Comparison of ENCODE assay signal across 16 cellular contexts in the genomic region with DNA sequence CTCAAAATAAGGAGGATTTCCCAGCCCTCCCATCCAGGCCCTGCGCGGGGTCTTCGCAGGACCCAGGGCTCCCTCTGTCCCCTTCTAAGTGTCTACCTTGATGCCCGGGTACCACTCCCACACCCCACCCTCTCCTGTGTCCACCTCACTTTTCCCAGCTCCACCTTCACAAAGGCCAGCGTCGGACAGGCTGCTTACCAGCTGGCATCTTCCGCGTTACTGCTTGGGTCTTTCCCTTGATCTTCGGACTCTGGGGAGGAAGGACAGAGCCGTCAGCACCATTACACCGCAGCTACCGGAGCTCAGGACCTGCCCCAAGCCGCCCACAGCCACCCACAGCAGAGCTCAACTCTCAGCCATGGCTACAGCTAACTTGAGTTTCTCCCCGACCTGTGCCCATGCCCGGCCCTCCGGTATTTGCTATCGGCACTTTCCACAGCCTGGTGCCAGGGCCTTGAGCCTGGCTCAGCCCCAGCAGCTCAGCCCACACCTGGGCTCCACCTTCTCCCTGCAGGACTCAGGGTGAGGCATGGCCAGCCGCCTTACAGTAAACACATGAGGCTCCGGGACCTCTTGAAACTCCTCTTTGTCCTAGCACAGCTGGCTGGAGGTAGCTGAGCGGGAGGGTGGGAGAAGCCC. TPM values are rescaled to one million over a fixed set of nuclear protein-coding genes. Genes with fewer than 3 reads are reported as not detected.
DNase-seq lines count a peak whose midpoint lies in the region; ATAC-seq and TF ChIP-seq lines count a peak whose summit lies in the region.
"Had no signal": no experiment of that assay in that cellular context is flagged by ENCODE, and none has a peak within 500 bp of the region (broad histone marks: within the 10 kb centered on the region; RNA-seq: fewer than 3 reads in every experiment).

No MANE protein-coding gene starts in this region.

- no peaks in the 10 kb centered on the region for H3K9me3 ChIP-seq in neural progenitor cell (ENCODE audit: low read depth)
- H3K9me3 ChIP-seq in upper lobe of right lung, result no peaks in the 10 kb centered on the region
- H3K9me3 ChIP-seq in Karpas-422 (ENCODE audit: low read length), result no peaks in the 10 kb centered on the region

- peak overlapping the region; percentile 21 for H3K27ac Mint-ChIP-seq in neural progenitor cell

- no peak overlapping the region for H2AFZ ChIP-seq in neural progenitor cell (replicated peaks)
- no peak overlapping the region for H2AFZ ChIP-seq in Karpas-422 (ENCODE audit: low read length)

- no peak overlapping the region for H3K4me3 Mint-ChIP-seq in neural progenitor cell

- peaks cover under 1% of the 10 kb centered on the region for H3K36me3 Mint-ChIP-seq in neural progenitor cell
- H3K36me3 Mint-ChIP-seq: activated naive CD4-positive, alpha-beta T cell treated with anti-CD3 and anti-CD28 coated beads, Interleukin-2, amount 50 U/mL, for 72 hours had no signal

- H3K9ac ChIP-seq in neural progenitor cell (no peak overlapping the region), Karpas-422 (ENCODE audit: low read length) (no peak overlapping the region)
- H3K9ac ChIP-seq: KMS-11 had no signal

- H3K9me3 Mint-ChIP-seq in neural progenitor cell, result no peaks in the 10 kb centered on the region
- H3K9me3 Mint-ChIP-seq: activated naive CD4-positive, alpha-beta T cell treated with anti-CD3 and anti-CD28 coated beads, Interleukin-2, amount 50 U/mL, for 72 hours had no signal

- no peak overlapping the region for H3K4me3 ChIP-seq in neural progenitor cell
- H3K4me3 ChIP-seq in upper lobe of right lung, result peak overlapping the region; percentile 29
- H3K4me3 ChIP-seq in Karpas-422 (ENCODE audit: low read length), result no peak overlapping the region
- H3K4me3 ChIP-seq: SK-N-MC had no signal

- H4K20me1 ChIP-seq in neural progenitor cell (ENCODE audit: low read depth) (no peaks in the 10 kb centered on the region), Karpas-422 (ENCODE audit: insufficient read depth, low read depth, low read length) (no peaks in the 10 kb centered on the region)

- H3K79me2 ChIP-seq in neural progenitor cell (ENCODE audit: low read depth), result no peaks in the 10 kb centered on the region
- H3K79me2 ChIP-seq in Karpas-422 (ENCODE audit: low read length), result no peaks in the 10 kb centered on the region

- H3K4me1 Mint-ChIP-seq in neural progenitor cell, result no peaks in the 10 kb centered on the region

- peaks cover 2% of the 10 kb centered on the region for H3K27me3 Mint-ChIP-seq in neural progenitor cell (ENCODE audit: insufficient read depth, low read depth)

- H3K36me3 ChIP-seq in neural progenitor cell (no peaks in the 10 kb centered on the region), upper lobe of right lung (no peaks in the 10 kb centered on the region), Karpas-422 (ENCODE audit: insufficient read depth, low read length) (no peaks in the 10 kb centered on the region)
- H3K36me3 ChIP-seq: WERI-Rb-1 had no signal

- H3K4me1 ChIP-seq in foreskin keratinocyte (peaks cover 4% of the 10 kb centered on the region), neural progenitor cell (no peaks in the 10 kb centered on the region), upper lobe of right lung (peaks cover 12% of the 10 kb centered on the region), Karpas-422 (ENCODE audit: low read length) (no peaks in the 10 kb centered on the region)

- intact Hi-C loops in Right ventricle myocardium inferior (cut with DNase I), result no loop called here
- intact Hi-C loops in cardiac septum (cut with DNase I), result no loop called here
- intact Hi-C loops in upper lobe of right lung (cut with DNase I), result no loop called here

- no peaks in the 10 kb centered on the region for H3K9me2 ChIP-seq in Karpas-422 (replicated peaks; ENCODE audit: insufficient read depth, low read length)

- ATAC-seq in Right ventricle myocardium inferior (peak; percentile 14), foreskin keratinocyte (peak; percentile 24), upper lobe of right lung (peak; percentile 90), GM19463 (IDR thresholded peaks at IDR 0.05; ENCODE audit: unreplicated experiment) (no peak)
- ATAC-seq: activated naive CD4-positive, alpha-beta T cell treated with anti-CD3 and anti-CD28 coated beads, Interleukin-2, amount 50 U/mL, for 72 hours had no signal

- no peaks in the 10 kb centered on the region for H3F3A ChIP-seq in neural progenitor cell (ENCODE audit: low read depth)

- H3K4me2 ChIP-seq in neural progenitor cell (no peak overlapping the region), Karpas-422 (ENCODE audit: low read depth, low read length, poor library complexity, severe bottlenecking) (no peak overlapping the region)
- H3K4me2 ChIP-seq: KMS-11 had no signal

- peaks cover 10% of the 10 kb centered on the region for H3K27me3 ChIP-seq in foreskin keratinocyte
- H3K27me3 ChIP-seq in neural progenitor cell, result no peaks in the 10 kb centered on the region
- no peaks in the 10 kb centered on the region for H3K27me3 ChIP-seq in upper lobe of right lung
- no peaks in the 10 kb centered on the region for H3K27me3 ChIP-seq in Karpas-422 (ENCODE audit: low read length)

- TF ChIP-seq CTCF in foreskin keratinocyte (conservative IDR thresholded peaks at IDR 0.05), result no peak
- no peak for TF ChIP-seq CTCF in neural progenitor cell (IDR thresholded peaks at IDR 0.05)
- TF ChIP-seq CTCF in upper lobe of right lung (IDR thresholded peaks at IDR 0.05), result no peak

- H3K27ac ChIP-seq in foreskin keratinocyte (no peak overlapping the region), neural progenitor cell (no peak overlapping the region), upper lobe of right lung (peak overlapping the region; percentile 75), Karpas-422 (ENCODE audit: low read length) (no peak overlapping the region)
- H3K27ac ChIP-seq: KMS-11, SK-N-MC, WERI-Rb-1 had no signal

- DNase-seq in Right ventricle myocardium inferior (ENCODE audit: missing footprints) (peak; percentile 65), cardiac septum (ENCODE audit: low spot score) (no peak), foreskin keratinocyte (peak in 1 of 2 donors; percentile 34), neural progenitor cell (ENCODE audit: low spot score) (no peak), upper lobe of right lung (peak; percentile 91), Karpas-422 (no peak), NCI-H1930 (lab: John Stamatoyannopoulos, UW) (no peak)
- DNase-seq: activated CD8-positive, alpha-beta memory T cell treated with anti-CD3 and anti-CD28 coated beads, Interleukin-2, amount 50 U/mL, for 4 hours; GOT3; NCI-H187 treated with DMSO at 0.1 percent for 48 hours; NK-92 treated with Interleukin-12 subunit alpha and Interleukin-12 subunit beta, amount 100 ng/mL, for 24 hours; WERI-Rb-1 had no signal

RNA-seq across cellular contexts. Expression of gene C13orf46, which starts 3.8 kb away (rescaled TPM):
- 0.32 TPM for total RNA-seq in Right ventricle myocardium inferior
- 0.40 TPM for total RNA-seq in cardiac septum
- not detected in 2 replicates for total RNA-seq in foreskin keratinocyte
- 0.02 TPM in 1 of 2 replicates, not detected in the other for polyA plus RNA-seq in foreskin keratinocyte
- not detected in 2 replicates for total RNA-seq in neural progenitor cell (ENCODE audit: low replicate concordance)
- 21.2 TPM for total RNA-seq in upper lobe of right lung
- not detected in 2 replicates for total RNA-seq in Karpas-422 (2014; rRNA removed; shearing (Covaris generic); ENCODE audit: low replicate concordance)

Comparison
In these comparisons a context has a peak if more than half of its experiments do, and no peak if none do; other contexts are left out.
1. DNase-seq: peak in Right ventricle myocardium inferior (single experiment) and upper lobe of right lung (single experiment); none in cardiac septum (single experiment), neural progenitor cell (single experiment), Karpas-422 (single experiment) and NCI-H1930 (0 of 2).
2. RNA of gene C13orf46, which starts 3.8 kb away (total RNA-seq): 21.2 TPM in upper lobe of right lung (single experiment); 0.40 TPM in cardiac septum (single experiment), 0.32 TPM in Right ventricle myocardium inferior (single experiment), not detected in foreskin keratinocyte, not detected in neural progenitor cell and not detected in Karpas-422; every median in the first group is over 10 times any median in the second.